Comparison of ENCODE assay signal across 8 cellular contexts in the genomic region with DNA sequence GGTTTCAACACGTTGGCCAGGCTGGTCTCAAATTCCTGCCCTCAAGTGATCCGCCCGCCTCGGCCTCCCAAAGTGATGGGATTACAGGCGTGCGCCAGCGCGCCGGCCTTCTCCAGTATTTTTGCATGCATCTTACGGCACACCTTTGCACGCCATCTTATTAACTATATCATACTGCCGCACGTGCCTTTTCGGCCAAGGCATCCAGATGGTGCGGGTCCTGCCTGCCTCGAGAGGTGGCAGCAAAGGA. TPM values are rescaled to one million over a fixed set of nuclear protein-coding genes. Genes with fewer than 3 reads are reported as not detected.
DNase-seq lines count a peak whose midpoint lies in the region; ATAC-seq, FAIRE-seq and TF ChIP-seq lines count a peak whose summit lies in the region.

No MANE protein-coding gene starts in this region.

- no peaks in the 10 kb centered on the region for H3K9me3 ChIP-seq in right lobe of liver

- no peak for TF ChIP-seq POLR2A in right lobe of liver (IDR thresholded peaks at IDR 0.05)

- 4% methylated on average over 14 of the region's 16 CpGs for WGBS in right lobe of liver (ENCODE audit: insufficient coverage, low coverage, low lambda C conversion rate, missing lambda C conversion rate)

- FAIRE-seq in urothelium cell line (lab: Jason Lieb, UNC), result peak; percentile 90

- DNase-seq in right lobe of liver, result no peak
- DNase-seq in urothelium cell line (ENCODE audit: low spot score), result no peak

- H3K4me1 ChIP-seq in right lobe of liver, result peaks cover 0 to 9% (median 0%) of the 10 kb centered on the region in 4 donors

- H3K27me3 ChIP-seq in right lobe of liver, result no peaks in the 10 kb centered on the region

- no peak for ATAC-seq in right lobe of liver
- no peak for ATAC-seq in GM21447 (IDR thresholded peaks at IDR 0.05; ENCODE audit: unreplicated experiment)
- no peak for ATAC-seq in GM19351 (IDR thresholded peaks at IDR 0.05; ENCODE audit: unreplicated experiment)
- ATAC-seq in GM21786 (IDR thresholded peaks at IDR 0.05; ENCODE audit: unreplicated experiment), result no peak

- H3K27ac ChIP-seq in angular gyrus (ENCODE audit: low read depth, low read length) (peak overlapping the region; percentile 83), right lobe of liver (peak overlapping the region; percentile 79 to 86 (median 80))

- intact Hi-C loops in right lobe of liver (cut with DNase I), result no loop called here

- H3K4me3 ChIP-seq in GM08714 (ENCODE audit: low read length) (peak overlapping the region; percentile 89; the same call in 1 of the 2 replicates), right lobe of liver (peak overlapping the region; percentile 95 to 99 (median 96))

- H3K36me3 ChIP-seq in right lobe of liver, result peaks cover 0 to 14% (median 0%) of the 10 kb centered on the region in 4 donors

- TF ChIP-seq CTCF in LNCAP (IDR thresholded peaks at IDR 0.05), result peak; percentile 51; the same call in 1 of the 2 replicates
- TF ChIP-seq CTCF in right lobe of liver (IDR thresholded peaks at IDR 0.05), result peak; percentile 36 to 57 (median 43)

RNA-seq across cellular contexts. Expression of a gene that starts 0.8 kb away (rescaled TPM):
- 10 to 100 TPM in 5 of 6 experiments, 1 to 10 TPM in 1; 8.2 to 20.3 (median 13.0) TPM for total RNA-seq in right lobe of liver

RNA-seq across cellular contexts. Expression of a gene that starts 14.5 kb away (rescaled TPM):
- 10 to 100 TPM in 5 of 6 experiments, 1 to 10 TPM in 1; 9.9 to 21.5 (median 10.4) TPM for total RNA-seq in right lobe of liver

RNA-seq across cellular contexts. Expression of a gene that starts 33.4 kb away (rescaled TPM):
- 10 to 100 TPM; 18.9 to 38.6 (median 25.9) TPM for total RNA-seq in right lobe of liver
